ENCODE assay signal across 30 cellular contexts in genomic region chr14:87725318-87725717, GRCh38.
"Had no signal": no experiment of that assay in that cellular context is flagged by ENCODE, and none has a peak within 500 bp of the region (broad histone marks: within the 10 kb centered on the region; RNA-seq: fewer than 3 reads in every experiment).

No MANE protein-coding gene starts in this region.

- H3K27ac ChIP-seq: body of pancreas, brain microvascular endothelial cell, breast epithelium, VCaP had no signal

- H3K9me3 ChIP-seq: body of pancreas, breast epithelium had no signal

- H3K36me3 ChIP-seq: brain microvascular endothelial cell, breast epithelium had no signal

- DNase-seq: activated CD4-positive, alpha-beta memory T cell treated with anti-CD3 and anti-CD28 coated beads, Interleukin-2, amount 10 ng/mL, durations not matched to agents 7 days and 5 days; activated CD4-positive, alpha-beta T cell treated with anti-CD3 and anti-CD28 coated beads for 1 hour; activated CD4-positive, alpha-beta T cell treated with anti-CD3 and anti-CD28 coated beads for 36 hours; activated CD4-positive, alpha-beta T cell treated with anti-CD3 and anti-CD28 coated beads for 48 hours; activated CD4-positive, alpha-beta T cell treated with anti-CD3 and anti-CD28 coated beads, Interleukin-2, amount 10 ng/mL, durations not matched to agents 7 days and 5 days; activated CD4-positive, alpha-beta T cell treated with anti-CD3 and anti-CD28 coated beads, Interleukin-2, amount 50 U/mL, for 48 hours; activated CD4-positive, CD25-positive, alpha-beta regulatory T cell; activated CD8-positive, alpha-beta memory T cell treated with anti-CD3 and anti-CD28 coated beads for 24 hours; activated CD8-positive, alpha-beta memory T cell treated with anti-CD3 and anti-CD28 coated beads, Interleukin-2, amount 10 ng/mL, durations not matched to agents 7 days and 5 days; activated CD8-positive, alpha-beta memory T cell treated with anti-CD3 and anti-CD28 coated beads, Interleukin-2, amount 50 U/mL, for 48 hours; activated CD8-positive, alpha-beta T cell treated with anti-CD3 and anti-CD28 coated beads, Interleukin-2, amount 10 ng/mL, durations not matched to agents 7 days and 5 days; activated effector memory CD4-positive, alpha-beta T cell treated with Interleukin-2 at 50 U/mL for 16 hours; activated gamma-delta T cell; activated naive CD4-positive, alpha-beta T cell treated with anti-CD3 and anti-CD28 coated beads, Interleukin-2, amount 10 ng/mL, durations not matched to agents 7 days and 5 days; activated naive CD4-positive, alpha-beta T cell treated with Interleukin-2 at 50 U/mL for 16 hours; activated naive CD8-positive, alpha-beta T cell treated with anti-CD3 and anti-CD28 coated beads, Interleukin-2, amount 10 ng/mL, durations not matched to agents 7 days and 5 days; activated naive CD8-positive, alpha-beta T cell treated with anti-CD3 and anti-CD28 coated beads, Interleukin-2, amount 50 U/mL, for 24 hours; activated T-cell treated with anti-CD3 and anti-CD28 coated beads, Interleukin-2, amount 50 U/mL, for 24 hours; activated T-cell treated with anti-CD3 and anti-CD28 coated beads, Interleukin-2, amount 50 U/mL, for 48 hours; amniotic stem cell; aorta; body of pancreas; brain microvascular endothelial cell; central memory CD4-positive, alpha-beta T cell; T-cell; T-helper 17 cell had no signal

- H3K4me1 ChIP-seq: body of pancreas, breast epithelium had no signal

- H3K4me3 ChIP-seq: body of pancreas, breast epithelium had no signal

- H3K27me3 ChIP-seq: body of pancreas, brain microvascular endothelial cell, breast epithelium had no signal

- ATAC-seq: activated CD4-positive, alpha-beta T cell treated with anti-CD3 and anti-CD28 coated beads for 36 hours; activated CD4-positive, CD25-positive, alpha-beta regulatory T cell treated with anti-CD3 and anti-CD28 coated beads, Interleukin-2, amount 50 U/mL, for 24 hours; activated CD8-positive, alpha-beta memory T cell treated with anti-CD3 and anti-CD28 coated beads, Interleukin-2, amount 10 ng/mL, durations not matched to agents 7 days and 5 days; activated CD8-positive, alpha-beta T cell treated with anti-CD3 and anti-CD28 coated beads, Interleukin-2, amount 10 ng/mL, durations not matched to agents 7 days and 5 days; activated naive CD8-positive, alpha-beta T cell treated with anti-CD3 and anti-CD28 coated beads, Interleukin-2, amount 50 U/mL, for 24 hours; body of pancreas; T-cell; T-helper 17 cell; WTC11 had no signal
